ENCODE assay signal across 1 cellular context in genomic region chr13:28710161-28710560, GRCh38.
TF ChIP-seq lines count a peak whose summit lies in the region.

No MANE protein-coding gene starts in this region.

TF ChIP-seq in HCT116, 20 proteins besides CTCF, POLR2A, EP300 and RAD21 (continued from another document):
- TF ChIP-seq ATF3 (IDR thresholded peaks at IDR 0.05) (no peak), ELF1 (IDR thresholded peaks at IDR 0.05; ENCODE audit: borderline replicate concordance, low read depth) (no peak), ZBTB33 (IDR thresholded peaks at IDR 0.05; ENCODE audit: extremely low read depth, insufficient replicate concordance, low read length) (no peak), YY1 (IDR thresholded peaks at IDR 0.05; ENCODE audit: extremely low read depth, insufficient replicate concordance, low read depth, low read length) (no peak), CBX3 (IDR thresholded peaks at IDR 0.05; ENCODE audit: low read depth) (no peak)
